Comparison of ENCODE assay signal across 8 cellular contexts in the genomic region with DNA sequence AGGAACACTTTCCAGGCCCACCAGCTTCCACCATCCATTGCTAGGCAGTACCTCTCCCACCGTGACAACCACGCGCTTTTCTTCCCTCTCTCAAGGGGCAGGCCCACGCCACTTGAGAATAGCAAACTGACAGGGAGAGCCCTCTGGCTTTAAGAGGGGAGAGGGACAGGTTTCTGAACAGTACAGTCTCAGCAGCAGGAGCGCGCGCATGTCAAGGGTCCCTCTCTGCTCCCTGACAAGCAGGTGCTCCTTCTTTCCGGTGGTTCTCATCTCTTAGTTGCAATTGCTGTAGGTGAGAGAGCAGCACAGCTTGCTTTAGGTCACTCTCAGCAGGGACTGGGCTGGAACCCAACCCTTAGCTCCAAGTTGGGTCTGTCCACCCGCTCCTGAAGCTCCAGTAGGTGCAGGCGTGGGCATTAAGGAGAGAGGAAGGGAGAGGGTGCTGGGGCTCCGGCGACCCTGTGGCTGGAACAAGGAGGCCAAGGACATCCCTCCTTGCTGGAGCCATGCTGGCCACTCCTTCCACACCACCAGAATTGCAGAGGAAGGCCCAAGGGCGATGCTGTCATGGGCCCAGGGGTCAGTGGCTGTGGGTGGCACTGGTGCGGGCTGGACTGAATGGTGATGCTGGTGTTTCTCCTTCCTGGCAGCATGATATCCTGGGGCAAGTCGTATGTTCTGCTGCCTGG. TPM values are rescaled to one million over a fixed set of nuclear protein-coding genes. Genes with fewer than 3 reads are reported as not detected.
DNase-seq lines count a peak whose midpoint lies in the region; ATAC-seq and TF ChIP-seq lines count a peak whose summit lies in the region.

No MANE protein-coding gene starts in this region.

- WGBS in ovary, 3 donors = 36 to 55% (median 41%) methylated on average over 15 of the region's 15 CpGs

- ATAC-seq in stimulated activated naive CD8-positive, alpha-beta T cell treated with anti-CD3 and anti-CD28 coated beads, Interleukin-15, Interleukin-2, amounts not matched to agents 100 U/mL and 50 U/mL, for 24 hours = no peak
- no peak for ATAC-seq in HG03025 (IDR thresholded peaks at IDR 0.05; ENCODE audit: low FRiP score, unreplicated experiment)

- H3K27ac ChIP-seq in ovary = peak overlapping the region in 1 of 2 donors; percentile 90

- H3K4me3 ChIP-seq in fibroblast of the aortic adventitia (ENCODE audit: low read depth, low read length) = peak overlapping the region; percentile 80
- peak overlapping the region; percentile 73 for H3K4me3 ChIP-seq in ovary

- peaks cover 25% of the 10 kb centered on the region for H3K4me1 Mint-ChIP-seq in stimulated activated naive CD8-positive, alpha-beta T cell treated with anti-CD3 and anti-CD28 coated beads, Interleukin-15, Interleukin-2, amounts not matched to agents 100 ng/mL and 50 ng/mL, for 24 hours (ENCODE audit: low read depth)
- peaks cover 19% of the 10 kb centered on the region for H3K4me1 Mint-ChIP-seq in T-helper 2 cell treated with Interferon-gamma antibody and Interleukin-4, amounts not matched to agents 5 μg/mL and 100 μg/mL, for 36 hours (ENCODE audit: low read depth)

- peak overlapping the region; percentile 96 for H3K27ac Mint-ChIP-seq in stimulated activated naive CD8-positive, alpha-beta T cell treated with anti-CD3 and anti-CD28 coated beads, Interleukin-15, Interleukin-2, amounts not matched to agents 100 ng/mL and 50 ng/mL, for 24 hours
- H3K27ac Mint-ChIP-seq in T-helper 2 cell treated with Interferon-gamma antibody and Interleukin-4, amounts not matched to agents 5 μg/mL and 100 μg/mL, for 36 hours = peak overlapping the region; percentile 88

- CTCF ChIA-PET in HEK293T (lab: Yijun Ruan, JAX) = interaction anchor here (0.6 to 0.9 kb wide), 2 partner anchors 17 to 44 kb away, joined by 3 read pairs; no protein-coding TSS in a partner anchor

- no peaks in the 10 kb centered on the region for H3K36me3 ChIP-seq in ovary

- no peak for DNase-seq in stimulated activated naive CD8-positive, alpha-beta T cell treated with anti-CD3 and anti-CD28 coated beads, Interleukin-15, Interleukin-2, amounts not matched to agents 100 U/mL and 50 U/mL, for 24 hours
- DNase-seq in T-helper 2 cell treated with Interferon-gamma antibody and Interleukin-4, amounts not matched to agents 5 μg/mL and 100 μg/mL, for 36 hours (ENCODE audit: low spot score) = no peak
- DNase-seq in fibroblast of the aortic adventitia (ENCODE audit: low read depth) = peak; percentile 17
- DNase-seq in ovary = peak in 1 of 5 donors; percentile 59
- DNase-seq in HEK293T (ENCODE audit: extremely low spot score) = no peak
- DNase-seq in NCI-H187 (lab: John Stamatoyannopoulos, UW) = no peak

- POLR2A ChIA-PET in HEK293T (lab: Yijun Ruan, JAX) = interaction anchor here (0.6 to 1.9 kb wide), 8 partner anchors 8 to 449 kb away, joined by 3 to 16 read pairs (median 5); partner anchors contain the start of genes FAM120A, FAM120AOS and PHF2

- H3K4me3 Mint-ChIP-seq in stimulated activated naive CD8-positive, alpha-beta T cell treated with anti-CD3 and anti-CD28 coated beads, Interleukin-15, Interleukin-2, amounts not matched to agents 100 ng/mL and 50 ng/mL, for 24 hours = peak overlapping the region; percentile 87
- peak overlapping the region; percentile 86 for H3K4me3 Mint-ChIP-seq in T-helper 2 cell treated with Interferon-gamma antibody and Interleukin-4, amounts not matched to agents 5 μg/mL and 100 μg/mL, for 36 hours

- TF ChIP-seq POLR2A in ovary (IDR thresholded peaks at IDR 0.05) = no peak

- peaks cover 7% of the 10 kb centered on the region for H3K4me1 ChIP-seq in ovary (ENCODE audit: insufficient read depth)

- peaks cover 4% of the 10 kb centered on the region for H3K9me3 Mint-ChIP-seq in stimulated activated naive CD8-positive, alpha-beta T cell treated with anti-CD3 and anti-CD28 coated beads, Interleukin-15, Interleukin-2, amounts not matched to agents 100 ng/mL and 50 ng/mL, for 24 hours
- peaks cover 11% of the 10 kb centered on the region for H3K9me3 Mint-ChIP-seq in T-helper 2 cell treated with Interferon-gamma antibody and Interleukin-4, amounts not matched to agents 5 μg/mL and 100 μg/mL, for 36 hours

- H3K36me3 Mint-ChIP-seq in stimulated activated naive CD8-positive, alpha-beta T cell treated with anti-CD3 and anti-CD28 coated beads, Interleukin-15, Interleukin-2, amounts not matched to agents 100 ng/mL and 50 ng/mL, for 24 hours (ENCODE audit: low read depth) = peaks cover 45% of the 10 kb centered on the region
- peaks cover 41% of the 10 kb centered on the region for H3K36me3 Mint-ChIP-seq in T-helper 2 cell treated with Interferon-gamma antibody and Interleukin-4, amounts not matched to agents 5 μg/mL and 100 μg/mL, for 36 hours (ENCODE audit: low read depth)

- TF ChIP-seq CTCF in fibroblast of the aortic adventitia (IDR thresholded peaks at IDR 0.05; ENCODE audit: insufficient read depth, low read length) (no peak), ovary (IDR thresholded peaks at IDR 0.05) (no peak)

- no peak for TF ChIP-seq EP300 in ovary (IDR thresholded peaks at IDR 0.05)

- intact Hi-C loops in ovary (cut with DNase I) = loop anchor here in 3 of 4 donors (2.0 to 10.0 kb wide), 4 partner anchors 113 to 403 kb away; partner anchors contain the start of genes FAM120A (in 3 of the 3) and FAM120AOS (in 2 of the 3)

- H3K9me3 ChIP-seq in ovary = no peaks in the 10 kb centered on the region

- H3K27me3 ChIP-seq in ovary = no peaks in the 10 kb centered on the region

- no peaks in the 10 kb centered on the region for H3K27me3 Mint-ChIP-seq in stimulated activated naive CD8-positive, alpha-beta T cell treated with anti-CD3 and anti-CD28 coated beads, Interleukin-15, Interleukin-2, amounts not matched to agents 100 ng/mL and 50 ng/mL, for 24 hours
- no peaks in the 10 kb centered on the region for H3K27me3 Mint-ChIP-seq in T-helper 2 cell treated with Interferon-gamma antibody and Interleukin-4, amounts not matched to agents 5 μg/mL and 100 μg/mL, for 36 hours (ENCODE audit: low read depth)

TF ChIP-seq in HEK293T, 16 proteins besides CTCF, POLR2A, EP300 and RAD21:
- no peak for TF ChIP-seq SUZ12 (IDR thresholded peaks at IDR 0.05)
- TF ChIP-seq FOXA1 (IDR thresholded peaks at IDR 0.05) = no peak
- no peak for TF ChIP-seq CTBP1 (IDR thresholded peaks at IDR 0.05; ENCODE audit: borderline replicate concordance)
- no peak for TF ChIP-seq L3MBTL2 (conservative IDR thresholded peaks at IDR 0.05)
- TF ChIP-seq, protein P1, sequence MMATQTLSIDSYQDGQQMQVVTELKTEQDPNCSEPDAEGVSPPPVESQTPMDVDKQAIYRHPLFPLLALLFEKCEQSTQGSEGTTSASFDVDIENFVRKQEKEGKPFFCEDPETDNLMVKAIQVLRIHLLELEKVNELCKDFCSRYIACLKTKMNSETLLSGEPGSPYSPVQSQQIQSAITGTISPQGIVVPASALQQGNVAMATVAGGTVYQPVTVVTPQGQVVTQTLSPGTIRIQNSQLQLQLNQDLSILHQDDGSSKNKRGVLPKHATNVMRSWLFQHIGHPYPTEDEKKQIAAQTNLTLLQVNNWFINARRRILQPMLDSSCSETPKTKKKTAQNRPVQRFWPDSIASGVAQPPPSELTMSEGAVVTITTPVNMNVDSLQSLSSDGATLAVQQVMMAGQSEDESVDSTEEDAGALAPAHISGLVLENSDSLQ (IDR thresholded peaks at IDR 0.05) = no peak

RNA-seq across cellular contexts. Expression of gene PHF2, which starts 9.0 kb away (rescaled TPM):
- 4.7 and 14.2 TPM in 2 replicates for total RNA-seq in fibroblast of the aortic adventitia (ENCODE audit: low replicate concordance)
- 10 to 100 TPM; 20.3 to 50.1 (median 40.8) TPM for total RNA-seq in ovary
- 10 to 100 TPM; 29.7 to 33.0 TPM for polyA plus RNA-seq in ovary
